ENCODE assay signal across 23 cellular contexts in genomic region chr1:1053022-1053421, GRCh38. TPM values are rescaled to one million over a fixed set of nuclear protein-coding genes. Genes with fewer than 3 reads are reported as not detected.
"Had no signal": no experiment of that assay in that cellular context is flagged by ENCODE, and none has a peak within 500 bp of the region (broad histone marks: within the 10 kb centered on the region; RNA-seq: fewer than 3 reads in every experiment).

No MANE protein-coding gene starts in this region.

- H3K4me2 ChIP-seq: KMS-11, SK-N-SH had no signal

- DNase-seq: IMR-90, Kasumi-1, MM.1S, NCI-H1092 treated with DMSO at 0.1 percent for 48 hours, NCI-H1436, NCI-H187, NCI-H2029, NCI-H2081 treated with DMSO at 0.1 percent for 48 hours, NCI-H2171, NCI-H226, NCI-H446, NCI-H510A, NCI-H524 treated with DMSO at 0.1 percent for 48 hours, NCI-H69, NCI-H774, RPMI8226, SHP77, SK-N-SH, T-helper 1 cell had no signal

- FAIRE-seq: RCC 7860 had no signal

- H3K27ac ChIP-seq: KMS-11 had no signal

- H3K9me3 ChIP-seq: SK-N-SH had no signal

- H3K9ac ChIP-seq: KMS-11, SK-N-SH had no signal

RNA-seq across cellular contexts. Expression of gene RNF223, which starts 21.1 kb away (rescaled TPM):
- total RNA-seq: IMR-90, M059J, SK-MEL-5 had no signal
- polyA plus RNA-seq: IMR-90, SK-N-SH had no signal
